Comparison of ENCODE assay signal across 9 cellular contexts in the genomic region with DNA sequence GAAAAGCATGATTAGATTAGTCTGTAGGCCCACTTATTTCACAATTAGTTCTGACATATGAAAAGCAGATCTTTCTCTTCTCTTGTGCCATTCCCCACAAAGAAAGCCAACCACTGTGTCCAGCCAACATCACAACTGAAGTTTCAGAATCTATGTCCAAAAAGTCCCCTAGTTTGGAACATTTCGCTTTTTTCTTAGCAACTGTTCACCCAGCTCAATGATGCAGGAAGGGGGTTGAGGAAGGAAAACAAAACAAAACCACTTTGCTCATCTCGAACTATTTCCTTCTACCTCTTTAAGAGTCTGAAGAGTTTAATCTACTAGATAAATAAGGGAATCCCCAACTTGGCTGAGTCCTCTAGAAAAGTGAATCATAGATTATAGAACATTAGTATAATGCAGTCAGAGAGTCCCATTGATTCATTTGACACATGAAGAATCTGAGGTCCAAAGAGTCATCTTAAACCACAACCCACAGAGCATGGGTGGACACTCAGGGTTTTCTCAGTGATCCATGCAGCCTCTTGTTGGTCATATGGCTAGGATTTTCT.
DNase-seq lines count a peak whose midpoint lies in the region; ATAC-seq and TF ChIP-seq lines count a peak whose summit lies in the region.
"Had no signal": no experiment of that assay in that cellular context is flagged by ENCODE, and none has a peak within 500 bp of the region (broad histone marks: within the 10 kb centered on the region; RNA-seq: fewer than 3 reads in every experiment).

No MANE protein-coding gene starts in this region.

- H3K27ac Mint-ChIP-seq in CD4-positive, alpha-beta memory T cell = peak overlapping the region; percentile 81 to 99 (median 93)
- peak overlapping the region; percentile 96 for H3K27ac Mint-ChIP-seq in activated T-helper 2 cell treated with anti-CD3 and anti-CD28 coated beads, Interferon-gamma antibody, Interleukin-2, Interleukin-4, amounts not matched to agents 10 μg/mL and 5 μg/mL and 100 μg/mL, durations not matched to agents 14 hours and 24 hours and 36 hours
- H3K27ac Mint-ChIP-seq in immature natural killer cell (peak overlapping the region; percentile 5 to 92 (median 78)), Caco-2 (ENCODE audit: unreplicated experiment) (no peak overlapping the region)

- H3K27me3 ChIP-seq in CD4-positive, alpha-beta memory T cell (ENCODE audit: insufficient read depth, low read length) = no peaks in the 10 kb centered on the region
- H3K27me3 ChIP-seq in Caco-2 (replicated peaks; ENCODE audit: control insufficient read depth, insufficient read depth, low read length) (no peaks in the 10 kb centered on the region), BE2C (no peaks in the 10 kb centered on the region)

- H3K27me3 Mint-ChIP-seq in CD4-positive, alpha-beta memory T cell = no peaks in the 10 kb centered on the region
- H3K27me3 Mint-ChIP-seq in activated T-helper 2 cell treated with anti-CD3 and anti-CD28 coated beads, Interferon-gamma antibody, Interleukin-2, Interleukin-4, amounts not matched to agents 10 μg/mL and 5 μg/mL and 100 μg/mL, durations not matched to agents 14 hours and 24 hours and 36 hours (ENCODE audit: low read depth) = no peaks in the 10 kb centered on the region
- H3K27me3 Mint-ChIP-seq in immature natural killer cell (ENCODE audit: low read depth in 3 of 3) (peaks cover 0 to 1% (median 0%) of the 10 kb centered on the region in 3 donors), Caco-2 (ENCODE audit: insufficient read depth, unreplicated experiment) (peaks cover 7% of the 10 kb centered on the region)

- peak; percentile 51 to 66 (median 54) for DNase-seq in CD4-positive, alpha-beta memory T cell
- no peak for DNase-seq in activated T-helper 2 cell treated with anti-CD3 and anti-CD28 coated beads, Interferon-gamma antibody, Interleukin-2, Interleukin-4, amounts not matched to agents 10 μg/mL and 5 μg/mL and 100 μg/mL, durations not matched to agents 14 hours and 24 hours and 36 hours (ENCODE audit: low spot score)
- DNase-seq in immature natural killer cell (no peak), Caco-2 (no peak), NCI-H2107 treated with DMSO at 0.1 percent for 48 hours (lab: John Stamatoyannopoulos, UW; ENCODE audit: unreplicated experiment) (no peak), BE2C (no peak)

- POLR2A ChIA-PET in CD4-positive, alpha-beta memory T cell (lab: Charles Lee; ENCODE audit: partially characterized antibody) = interaction anchor here (1.1 to 16.4 kb wide), 7 partner anchors 14 to 100 kb away, joined by 3 to 216 read pairs (median 10); no protein-coding TSS in a partner anchor
- POLR2A ChIA-PET in Caco-2 (lab: Charles Lee) = no interaction called here

- CTCF ChIA-PET in CD4-positive, alpha-beta memory T cell (lab: Charles Lee; ENCODE audit: partially characterized antibody) = interaction anchor here (0.7 to 4.3 kb wide), 6 partner anchors 33 to 127 kb away, joined by 3 to 26 read pairs (median 4); no protein-coding TSS in a partner anchor
- CTCF ChIA-PET in Caco-2 (lab: Charles Lee) = no interaction called here

- no TSS peak for BruUV-seq in Caco-2 (replicated peaks; lab: Mats Ljungman, UMichigan)

- peaks cover 58 to 72% (median 65%) of the 10 kb centered on the region in 4 donors for H3K4me1 Mint-ChIP-seq in CD4-positive, alpha-beta memory T cell
- H3K4me1 Mint-ChIP-seq in activated T-helper 2 cell treated with anti-CD3 and anti-CD28 coated beads, Interferon-gamma antibody, Interleukin-2, Interleukin-4, amounts not matched to agents 10 μg/mL and 5 μg/mL and 100 μg/mL, durations not matched to agents 14 hours and 24 hours and 36 hours (ENCODE audit: low read depth) = peaks cover 60% of the 10 kb centered on the region
- H3K4me1 Mint-ChIP-seq in immature natural killer cell = peaks cover 25 to 51% of the 10 kb centered on the region in 2 donors
- no peaks in the 10 kb centered on the region for H3K4me1 Mint-ChIP-seq in Caco-2 (ENCODE audit: low read depth, unreplicated experiment)

- H3K27ac ChIP-seq in CD4-positive, alpha-beta memory T cell (ENCODE audit: low read depth, low read length) = peak overlapping the region; percentile 58

- peak overlapping the region; percentile 47 to 86 (median 68) for H3K4me3 Mint-ChIP-seq in CD4-positive, alpha-beta memory T cell
- H3K4me3 Mint-ChIP-seq in activated T-helper 2 cell treated with anti-CD3 and anti-CD28 coated beads, Interferon-gamma antibody, Interleukin-2, Interleukin-4, amounts not matched to agents 10 μg/mL and 5 μg/mL and 100 μg/mL, durations not matched to agents 14 hours and 24 hours and 36 hours (ENCODE audit: low read depth) = peak overlapping the region; percentile 63
- peak overlapping the region in 4 of 5 donors; percentile 20 to 44 (median 41) for H3K4me3 Mint-ChIP-seq in immature natural killer cell
- no peak overlapping the region for H3K4me3 Mint-ChIP-seq in Caco-2 (ENCODE audit: unreplicated experiment)

- no peak for TF ChIP-seq CTCF in Caco-2 (IDR thresholded peaks at IDR 0.05; ENCODE audit: insufficient read depth in 1 of 2, low read depth in 1 of 2, low read length in 1 of 2, severe bottlenecking in 1 of 2, unreplicated experiment in 1 of 2)
- TF ChIP-seq CTCF in BE2C (IDR thresholded peaks at IDR 0.05; ENCODE audit: low read depth, low read length) = no peak

- H3K4me3 ChIP-seq in CD4-positive, alpha-beta memory T cell (ENCODE audit: low read length in 2 of 2) = no peak overlapping the region
- H3K4me3 ChIP-seq in Caco-2 (ENCODE audit: low read depth, low read length) (no peak overlapping the region), BE2C (ENCODE audit: low read depth, low read length) (no peak overlapping the region)
- H3K4me3 ChIP-seq: K562 had no signal

- H3K9me3 Mint-ChIP-seq in CD4-positive, alpha-beta memory T cell = peaks cover 0 to 2% (median 0%) of the 10 kb centered on the region in 8 donors
- H3K9me3 Mint-ChIP-seq in activated T-helper 2 cell treated with anti-CD3 and anti-CD28 coated beads, Interferon-gamma antibody, Interleukin-2, Interleukin-4, amounts not matched to agents 10 μg/mL and 5 μg/mL and 100 μg/mL, durations not matched to agents 14 hours and 24 hours and 36 hours = no peaks in the 10 kb centered on the region
- H3K9me3 Mint-ChIP-seq in immature natural killer cell = peaks cover 0 to 2% (median 0%) of the 10 kb centered on the region in 6 donors
- no peaks in the 10 kb centered on the region for H3K9me3 Mint-ChIP-seq in Caco-2 (ENCODE audit: unreplicated experiment)

- H3K9me3 ChIP-seq in CD4-positive, alpha-beta memory T cell (ENCODE audit: control insufficient read depth in 1 of 2, low read length in 2 of 2) = no peaks in the 10 kb centered on the region
- H3K9me3 ChIP-seq in Caco-2 (no peaks in the 10 kb centered on the region), BE2C (no peaks in the 10 kb centered on the region)

- peaks cover 69% of the 10 kb centered on the region for H3K4me1 ChIP-seq in CD4-positive, alpha-beta memory T cell (ENCODE audit: insufficient read depth, low read length)
- H3K4me1 ChIP-seq in Caco-2 = no peaks in the 10 kb centered on the region
- H3K4me1 ChIP-seq in BE2C = no peaks in the 10 kb centered on the region

- peaks cover 36 to 40% of the 10 kb centered on the region in 2 donors for H3K36me3 Mint-ChIP-seq in CD4-positive, alpha-beta memory T cell
- H3K36me3 Mint-ChIP-seq in activated T-helper 2 cell treated with anti-CD3 and anti-CD28 coated beads, Interferon-gamma antibody, Interleukin-2, Interleukin-4, amounts not matched to agents 10 μg/mL and 5 μg/mL and 100 μg/mL, durations not matched to agents 14 hours and 24 hours and 36 hours (ENCODE audit: low read depth) = peaks cover 37% of the 10 kb centered on the region
- peaks cover 0 to 25% (median 11%) of the 10 kb centered on the region in 3 donors for H3K36me3 Mint-ChIP-seq in immature natural killer cell
- no peaks in the 10 kb centered on the region for H3K36me3 Mint-ChIP-seq in Caco-2 (ENCODE audit: insufficient read depth, unreplicated experiment)

- peaks cover 12% of the 10 kb centered on the region for H3K36me3 ChIP-seq in CD4-positive, alpha-beta memory T cell (ENCODE audit: insufficient read depth, low read length)
- H3K36me3 ChIP-seq in Caco-2 (ENCODE audit: control insufficient read depth, insufficient read depth, low read length) (no peaks in the 10 kb centered on the region), BE2C (peaks cover 5% of the 10 kb centered on the region)

- intact Hi-C loops in CD4-positive, alpha-beta memory T cell (cut with micrococcal nuclease) = loop anchor here (1.0 to 5.0 kb wide), 3 partner anchors 42 to 73 kb away; no protein-coding TSS in a partner anchor
- intact Hi-C loops in activated T-helper 2 cell treated with anti-CD3 and anti-CD28 coated beads, Interferon-gamma antibody, Interleukin-2, Interleukin-4, amounts not matched to agents 10 μg/mL and 5 μg/mL and 100 μg/mL, durations not matched to agents 14 hours and 24 hours and 36 hours (cut with micrococcal nuclease) = loop anchor here (1.0 to 10.0 kb wide), 14 partner anchors 24 to 1142 kb away; a partner anchor contains a TSS
- intact Hi-C loops in Caco-2 (cut with micrococcal nuclease; ENCODE audit: unreplicated experiment) = no loop called here

- ATAC-seq in GM19452 (IDR thresholded peaks at IDR 0.05; ENCODE audit: unreplicated experiment) (peak; percentile 43), HG03457 (IDR thresholded peaks at IDR 0.05; ENCODE audit: unreplicated experiment) (peak; percentile 44)
- ATAC-seq: K562 had no signal

Comparison
In these comparisons a context has a peak if more than half of its experiments do, and no peak if none do; other contexts are left out.
1. DNase-seq: peak in CD4-positive, alpha-beta memory T cell (5 of 5); none in activated T-helper 2 cell treated with anti-CD3 and anti-CD28 coated beads, Interferon-gamma antibody, Interleukin-2, Interleukin-4, amounts not matched to agents 10 μg/mL and 5 μg/mL and 100 μg/mL, durations not matched to agents 14 hours and 24 hours and 36 hours (single experiment), immature natural killer cell (0 of 3), Caco-2 (0 of 2), NCI-H2107 treated with DMSO at 0.1 percent for 48 hours (single experiment) and BE2C (single experiment).